3 cellular contexts compared by ENCODE assay signal in genomic region chr2:102061962-102062795, GRCh38.
A peak's percentile ranks its signal among the peaks of the same experiment; 100 is the strongest.
TF ChIP-seq lines count a peak whose summit lies in the region.

No MANE protein-coding gene starts in this region.

TF ChIP-seq in GM12878, 131 proteins besides CTCF, POLR2A, EP300 and RAD21 (continues in another document):
- TF ChIP-seq ZNF687 (IDR thresholded peaks at IDR 0.05) = peak; percentile 22; the same call in 1 of the 2 replicates
- TF ChIP-seq, protein P1, sequence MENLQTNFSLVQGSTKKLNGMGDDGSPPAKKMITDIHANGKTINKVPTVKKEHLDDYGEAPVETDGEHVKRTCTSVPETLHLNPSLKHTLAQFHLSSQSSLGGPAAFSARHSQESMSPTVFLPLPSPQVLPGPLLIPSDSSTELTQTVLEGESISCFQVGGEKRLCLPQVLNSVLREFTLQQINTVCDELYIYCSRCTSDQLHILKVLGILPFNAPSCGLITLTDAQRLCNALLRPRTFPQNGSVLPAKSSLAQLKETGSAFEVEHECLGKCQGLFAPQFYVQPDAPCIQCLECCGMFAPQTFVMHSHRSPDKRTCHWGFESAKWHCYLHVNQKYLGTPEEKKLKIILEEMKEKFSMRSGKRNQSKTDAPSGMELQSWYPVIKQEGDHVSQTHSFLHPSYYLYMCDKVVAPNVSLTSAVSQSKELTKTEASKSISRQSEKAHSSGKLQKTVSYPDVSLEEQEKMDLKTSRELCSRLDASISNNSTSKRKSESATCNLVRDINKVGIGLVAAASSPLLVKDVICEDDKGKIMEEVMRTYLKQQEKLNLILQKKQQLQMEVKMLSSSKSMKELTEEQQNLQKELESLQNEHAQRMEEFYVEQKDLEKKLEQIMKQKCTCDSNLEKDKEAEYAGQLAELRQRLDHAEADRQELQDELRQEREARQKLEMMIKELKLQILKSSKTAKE (IDR thresholded peaks at IDR 0.05; ENCODE audit: low read depth, poor library complexity, severe bottlenecking) = no peak
- no peak for TF ChIP-seq SREBF1 (IDR thresholded peaks at IDR 0.05; ENCODE audit: low read length)
- TF ChIP-seq RCOR1 (conservative IDR thresholded peaks at IDR 0.05; ENCODE audit: low read depth, low read length) = no peak
- no peak for TF ChIP-seq ZNF274 (IDR thresholded peaks at IDR 0.05; ENCODE audit: insufficient read depth, insufficient read length)
- no peak for TF ChIP-seq MEF2A (IDR thresholded peaks at IDR 0.05; ENCODE audit: insufficient read depth, low read depth, low read length)
- TF ChIP-seq, protein P2, sequence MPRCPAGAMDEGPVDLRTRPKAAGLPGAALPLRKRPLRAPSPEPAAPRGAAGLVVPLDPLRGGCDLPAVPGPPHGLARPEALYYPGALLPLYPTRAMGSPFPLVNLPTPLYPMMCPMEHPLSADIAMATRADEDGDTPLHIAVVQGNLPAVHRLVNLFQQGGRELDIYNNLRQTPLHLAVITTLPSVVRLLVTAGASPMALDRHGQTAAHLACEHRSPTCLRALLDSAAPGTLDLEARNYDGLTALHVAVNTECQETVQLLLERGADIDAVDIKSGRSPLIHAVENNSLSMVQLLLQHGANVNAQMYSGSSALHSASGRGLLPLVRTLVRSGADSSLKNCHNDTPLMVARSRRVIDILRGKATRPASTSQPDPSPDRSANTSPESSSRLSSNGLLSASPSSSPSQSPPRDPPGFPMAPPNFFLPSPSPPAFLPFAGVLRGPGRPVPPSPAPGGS (IDR thresholded peaks at IDR 0.05; ENCODE audit: borderline replicate concordance, insufficient read depth, low read depth, low read length, poor library complexity, severe bottlenecking) = peak; percentile 42
- TF ChIP-seq BACH1 (IDR thresholded peaks at IDR 0.05; ENCODE audit: borderline replicate concordance) = no peak
- no peak for TF ChIP-seq DPF2 (IDR thresholded peaks at IDR 0.05)

TF ChIP-seq in HepG2, 621 proteins besides CTCF, POLR2A, EP300 and RAD21:
- TF ChIP-seq ZNF768 (CRISPR knock-in tag; IDR thresholded peaks at IDR 0.05) = peak; percentile 92
- TF ChIP-seq ZBTB7B (CRISPR knock-in tag; IDR thresholded peaks at IDR 0.05) = no peak

TF ChIP-seq in GM23338, 12 proteins besides CTCF, POLR2A, EP300 and RAD21:
- TF ChIP-seq POLR2AphosphoS5 (IDR thresholded peaks at IDR 0.05; ENCODE audit: low read depth) = no peak
- TF ChIP-seq JUNB (IDR thresholded peaks at IDR 0.05; ENCODE audit: unreplicated experiment) = no peak
- TF ChIP-seq CREB1 (CRISPR knock-in tag; IDR thresholded peaks at IDR 0.05; ENCODE audit: low read depth) = no peak
- TF ChIP-seq ZNF331 (CRISPR knock-in tag; IDR thresholded peaks at IDR 0.05; ENCODE audit: low read depth) = no peak
- no peak for TF ChIP-seq REST (IDR thresholded peaks at IDR 0.05; ENCODE audit: unreplicated experiment)
- no peak for TF ChIP-seq ETS1 (IDR thresholded peaks at IDR 0.05)
- TF ChIP-seq, protein P3, sequence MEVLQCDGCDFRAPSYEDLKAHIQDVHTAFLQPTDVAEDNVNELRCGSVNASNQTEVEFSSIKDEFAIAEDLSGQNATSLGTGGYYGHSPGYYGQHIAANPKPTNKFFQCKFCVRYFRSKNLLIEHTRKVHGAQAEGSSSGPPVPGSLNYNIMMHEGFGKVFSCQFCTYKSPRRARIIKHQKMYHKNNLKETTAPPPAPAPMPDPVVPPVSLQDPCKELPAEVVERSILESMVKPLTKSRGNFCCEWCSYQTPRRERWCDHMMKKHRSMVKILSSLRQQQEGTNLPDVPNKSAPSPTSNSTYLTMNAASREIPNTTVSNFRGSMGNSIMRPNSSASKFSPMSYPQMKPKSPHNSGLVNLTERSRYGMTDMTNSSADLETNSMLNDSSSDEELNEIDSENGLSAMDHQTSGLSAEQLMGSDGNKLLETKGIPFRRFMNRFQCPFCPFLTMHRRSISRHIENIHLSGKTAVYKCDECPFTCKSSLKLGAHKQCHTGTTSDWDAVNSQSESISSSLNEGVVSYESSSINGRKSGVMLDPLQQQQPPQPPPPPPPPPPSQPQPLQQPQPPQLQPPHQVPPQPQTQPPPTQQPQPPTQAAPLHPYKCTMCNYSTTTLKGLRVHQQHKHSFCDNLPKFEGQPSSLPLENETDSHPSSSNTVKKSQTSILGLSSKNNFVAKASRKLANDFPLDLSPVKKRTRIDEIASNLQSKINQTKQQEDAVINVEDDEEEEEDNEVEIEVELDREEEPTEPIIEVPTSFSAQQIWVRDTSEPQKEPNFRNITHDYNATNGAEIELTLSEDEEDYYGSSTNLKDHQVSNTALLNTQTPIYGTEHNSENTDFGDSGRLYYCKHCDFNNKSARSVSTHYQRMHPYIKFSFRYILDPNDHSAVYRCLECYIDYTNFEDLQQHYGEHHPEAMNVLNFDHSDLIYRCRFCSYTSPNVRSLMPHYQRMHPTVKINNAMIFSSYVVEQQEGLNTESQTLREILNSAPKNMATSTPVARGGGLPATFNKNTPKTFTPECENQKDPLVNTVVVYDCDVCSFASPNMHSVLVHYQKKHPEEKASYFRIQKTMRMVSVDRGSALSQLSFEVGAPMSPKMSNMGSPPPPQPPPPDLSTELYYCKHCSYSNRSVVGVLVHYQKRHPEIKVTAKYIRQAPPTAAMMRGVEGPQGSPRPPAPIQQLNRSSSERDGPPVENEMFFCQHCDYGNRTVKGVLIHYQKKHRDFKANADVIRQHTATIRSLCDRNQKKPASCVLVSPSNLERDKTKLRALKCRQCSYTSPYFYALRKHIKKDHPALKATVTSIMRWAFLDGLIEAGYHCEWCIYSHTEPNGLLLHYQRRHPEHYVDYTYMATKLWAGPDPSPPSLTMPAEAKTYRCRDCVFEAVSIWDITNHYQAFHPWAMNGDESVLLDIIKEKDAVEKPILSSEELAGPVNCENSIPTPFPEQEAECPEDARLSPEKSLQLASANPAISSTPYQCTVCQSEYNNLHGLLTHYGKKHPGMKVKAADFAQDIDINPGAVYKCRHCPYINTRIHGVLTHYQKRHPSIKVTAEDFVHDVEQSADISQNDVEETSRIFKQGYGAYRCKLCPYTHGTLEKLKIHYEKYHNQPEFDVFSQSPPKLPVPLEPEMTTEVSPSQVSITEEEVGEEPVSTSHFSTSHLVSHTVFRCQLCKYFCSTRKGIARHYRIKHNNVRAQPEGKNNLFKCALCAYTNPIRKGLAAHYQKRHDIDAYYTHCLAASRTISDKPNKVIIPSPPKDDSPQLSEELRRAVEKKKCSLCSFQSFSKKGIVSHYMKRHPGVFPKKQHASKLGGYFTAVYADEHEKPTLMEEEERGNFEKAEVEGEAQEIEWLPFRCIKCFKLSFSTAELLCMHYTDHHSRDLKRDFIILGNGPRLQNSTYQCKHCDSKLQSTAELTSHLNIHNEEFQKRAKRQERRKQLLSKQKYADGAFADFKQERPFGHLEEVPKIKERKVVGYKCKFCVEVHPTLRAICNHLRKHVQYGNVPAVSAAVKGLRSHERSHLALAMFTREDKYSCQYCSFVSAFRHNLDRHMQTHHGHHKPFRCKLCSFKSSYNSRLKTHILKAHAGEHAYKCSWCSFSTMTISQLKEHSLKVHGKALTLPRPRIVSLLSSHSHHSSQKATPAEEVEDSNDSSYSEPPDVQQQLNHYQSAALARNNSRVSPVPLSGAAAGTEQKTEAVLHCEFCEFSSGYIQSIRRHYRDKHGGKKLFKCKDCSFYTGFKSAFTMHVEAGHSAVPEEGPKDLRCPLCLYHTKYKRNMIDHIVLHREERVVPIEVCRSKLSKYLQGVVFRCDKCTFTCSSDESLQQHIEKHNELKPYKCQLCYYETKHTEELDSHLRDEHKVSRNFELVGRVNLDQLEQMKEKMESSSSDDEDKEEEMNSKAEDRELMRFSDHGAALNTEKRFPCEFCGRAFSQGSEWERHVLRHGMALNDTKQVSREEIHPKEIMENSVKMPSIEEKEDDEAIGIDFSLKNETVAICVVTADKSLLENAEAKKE (CRISPR knock-in tag; IDR thresholded peaks at IDR 0.05) = no peak
